Comparison of ENCODE assay signal across 16 cellular contexts in the genomic region with DNA sequence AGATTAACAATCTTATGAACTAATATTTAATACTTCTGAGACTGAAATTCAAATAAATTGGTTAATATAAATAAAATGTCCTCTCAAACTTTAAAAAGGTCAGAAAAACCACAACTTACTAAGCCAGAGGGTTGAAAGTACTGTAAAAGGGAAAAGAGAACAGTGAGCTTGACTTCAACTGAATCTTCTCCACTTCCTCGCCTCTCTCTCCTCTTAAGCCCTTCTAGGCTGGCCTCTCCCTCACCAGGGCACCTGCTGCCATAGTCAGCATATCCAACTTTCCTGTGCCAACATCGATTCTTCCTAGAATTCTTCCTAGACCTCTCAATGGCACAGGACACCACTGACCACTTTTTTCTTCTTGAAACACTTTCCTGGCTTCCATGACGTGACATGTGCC. TPM values are rescaled to one million over a fixed set of nuclear protein-coding genes. Genes with fewer than 3 reads are reported as not detected.
DNase-seq lines count a peak whose midpoint lies in the region; ATAC-seq and TF ChIP-seq lines count a peak whose summit lies in the region.
"Had no signal": no experiment of that assay in that cellular context is flagged by ENCODE, and none has a peak within 500 bp of the region (broad histone marks: within the 10 kb centered on the region; RNA-seq: fewer than 3 reads in every experiment).

No MANE protein-coding gene starts in this region.

- TF ChIP-seq CTCF in GM23338 (conservative IDR thresholded peaks at IDR 0.05; ENCODE audit: low read depth in 2 of 2): no peak
- TF ChIP-seq CTCF in MM.1S (IDR thresholded peaks at IDR 0.05; ENCODE audit: low read length): no peak

- H3K27me3 ChIP-seq in BLaER1 treated with 17β-estradiol and CSF1 and Interleukin-3, amounts not matched to agents 10 nM and 100 nM: no peaks in the 10 kb centered on the region
- H3K27me3 ChIP-seq in GM23338 (ENCODE audit: insufficient read depth): no peaks in the 10 kb centered on the region
- no peaks in the 10 kb centered on the region for H3K27me3 ChIP-seq in MM.1S (replicated peaks; ENCODE audit: insufficient read depth, low read length)
- H3K27me3 ChIP-seq in MG63: no peaks in the 10 kb centered on the region
- H3K27me3 ChIP-seq: BE2C, uterus had no signal

- H3K9me3 Mint-ChIP-seq in GM23338 (no peaks in the 10 kb centered on the region), memory B cell (no peaks in the 10 kb centered on the region)
- H3K9me3 Mint-ChIP-seq in activated CD4-positive, alpha-beta memory T cell treated with anti-CD3 and anti-CD28 coated beads, Interleukin-2, amount 10 ng/mL, durations not matched to agents 7 days and 5 days: no peaks in the 10 kb centered on the region
- H3K9me3 Mint-ChIP-seq: stimulated activated effector memory CD8-positive, alpha-beta T cell treated with anti-CD3 and anti-CD28 coated beads, Interleukin-12 subunit alpha, Interleukin-12 subunit beta, amount 100 ng/mL, for 72 hours had no signal

- H3K79me2 ChIP-seq in GM23338 (replicated peaks; ENCODE audit: insufficient read depth) (peaks cover 100% of the 10 kb centered on the region), MM.1S (ENCODE audit: low read length) (peaks cover 98% of the 10 kb centered on the region)

- CTCF ChIA-PET in activated CD4-positive, alpha-beta memory T cell treated with anti-CD3 and anti-CD28 coated beads, Interleukin-2, amount 10 ng/mL, durations not matched to agents 7 days and 5 days (lab: Charles Lee): no interaction called here

- DNase-seq in GM23338 (ENCODE audit: low spot score): no peak
- no peak for DNase-seq in activated CD4-positive, alpha-beta memory T cell treated with anti-CD3 and anti-CD28 coated beads, Interleukin-2, amount 10 ng/mL, durations not matched to agents 7 days and 5 days
- no peak for DNase-seq in memory B cell (ENCODE audit: low spot score in 2 of 2)
- DNase-seq in MM.1S: no peak
- no peak for DNase-seq in MG63
- DNase-seq: activated CD4-positive, alpha-beta T cell treated with anti-CD3 and anti-CD28 coated beads, Interleukin-2, amount 50 U/mL, for 48 hours; activated effector memory CD4-positive, alpha-beta T cell treated with anti-CD3 and anti-CD28 coated beads, Interleukin-2, amount 50 U/mL, for 16 hours; BE2C; central memory CD4-positive, alpha-beta T cell; NCI-H524; stimulated activated CD4-positive, alpha-beta T cell treated with anti-CD3 and anti-CD28 coated beads, Interleukin-4, amount 100 ng/mL, for 4 hours; uterus had no signal

- H3K27ac Mint-ChIP-seq in GM23338 (peak overlapping the region; percentile 21; the same call in 1 of the 2 replicates), memory B cell (peak overlapping the region; percentile 83)
- H3K27ac Mint-ChIP-seq in activated CD4-positive, alpha-beta memory T cell treated with anti-CD3 and anti-CD28 coated beads, Interleukin-2, amount 10 ng/mL, durations not matched to agents 7 days and 5 days: peak overlapping the region; percentile 42

- H3K36me3 ChIP-seq in BLaER1 treated with 17β-estradiol and CSF1 and Interleukin-3, amounts not matched to agents 10 nM and 100 nM: peaks cover 39 to 79% (median 59%) of the 10 kb centered on the region in 11 experiments
- H3K36me3 ChIP-seq in GM23338 (ENCODE audit: insufficient read depth) (no peaks in the 10 kb centered on the region; the same call in 1 of the 2 replicates), MM.1S (replicated peaks; ENCODE audit: insufficient read depth, low read length) (no peaks in the 10 kb centered on the region), MG63 (peaks cover 7% of the 10 kb centered on the region)
- H3K36me3 ChIP-seq: uterus had no signal

- H3K9me2 ChIP-seq in GM23338 (ENCODE audit: insufficient read depth) (no peaks in the 10 kb centered on the region), MM.1S (replicated peaks; ENCODE audit: insufficient read depth, low read length) (no peaks in the 10 kb centered on the region)

- H3K9ac ChIP-seq in BLaER1 treated with 17β-estradiol and CSF1 and Interleukin-3, amounts not matched to agents 10 nM and 100 nM: peak overlapping the region in 1 of 11 experiments; percentile 2; a peak in 1 of 22 replicates
- no peak overlapping the region for H3K9ac ChIP-seq in MM.1S (ENCODE audit: low read length)

- H3K4me1 ChIP-seq in BLaER1 treated with 17β-estradiol and CSF1 and Interleukin-3, amounts not matched to agents 10 nM and 100 nM: peaks cover 49 to 100% (median 76%) of the 10 kb centered on the region in 10 experiments
- H3K4me1 ChIP-seq in GM23338 (ENCODE audit: insufficient read depth): no peaks in the 10 kb centered on the region
- H3K4me1 ChIP-seq in MM.1S (ENCODE audit: low read length): peaks cover 34% of the 10 kb centered on the region
- H3K4me1 ChIP-seq: BE2C had no signal

- POLR2A ChIA-PET in activated CD4-positive, alpha-beta memory T cell treated with anti-CD3 and anti-CD28 coated beads, Interleukin-2, amount 10 ng/mL, durations not matched to agents 7 days and 5 days (lab: Charles Lee): interaction anchor here (0.8 to 3.5 kb wide), 5 partner anchors 8 to 51 kb away, joined by 3 to 21 read pairs (median 3); no protein-coding TSS in a partner anchor

- H3F3A ChIP-seq in GM23338 (replicated peaks; ENCODE audit: low read depth) (no peaks in the 10 kb centered on the region), MM.1S (ENCODE audit: insufficient read depth, low read length) (peaks cover 24% of the 10 kb centered on the region)

- no peak overlapping the region for H3K4me3 ChIP-seq in BLaER1 treated with 17β-estradiol and CSF1 and Interleukin-3, amounts not matched to agents 10 nM and 100 nM
- H3K4me3 ChIP-seq in GM23338: no peak overlapping the region
- H3K4me3 ChIP-seq in MM.1S (ENCODE audit: low read length): no peak overlapping the region
- no peak overlapping the region for H3K4me3 ChIP-seq in MG63
- H3K4me3 ChIP-seq: uterus had no signal

- H3K27me3 Mint-ChIP-seq in GM23338 (ENCODE audit: insufficient read depth, low read depth, poor library complexity) (peaks cover 2% of the 10 kb centered on the region), memory B cell (no peaks in the 10 kb centered on the region)
- no peaks in the 10 kb centered on the region for H3K27me3 Mint-ChIP-seq in activated CD4-positive, alpha-beta memory T cell treated with anti-CD3 and anti-CD28 coated beads, Interleukin-2, amount 10 ng/mL, durations not matched to agents 7 days and 5 days

- no peak for ATAC-seq in GM23338
- ATAC-seq in memory B cell (ENCODE audit: low read depth): no peak
- ATAC-seq in GM21528 (IDR thresholded peaks at IDR 0.05; ENCODE audit: low FRiP score, unreplicated experiment): no peak
- ATAC-seq in HG03175 (IDR thresholded peaks at IDR 0.05; ENCODE audit: unreplicated experiment): no peak
- ATAC-seq: stimulated activated effector memory CD8-positive, alpha-beta T cell treated with anti-CD3 and anti-CD28 coated beads, Interleukin-12 subunit alpha, Interleukin-12 subunit beta, amount 100 ng/mL, for 72 hours had no signal

- H3K36me3 Mint-ChIP-seq in GM23338 (ENCODE audit: low read depth): peaks cover 14% of the 10 kb centered on the region
- H3K36me3 Mint-ChIP-seq in activated CD4-positive, alpha-beta memory T cell treated with anti-CD3 and anti-CD28 coated beads, Interleukin-2, amount 10 ng/mL, durations not matched to agents 7 days and 5 days (ENCODE audit: low read depth): peaks cover 44% of the 10 kb centered on the region
- peaks cover 11% of the 10 kb centered on the region for H3K36me3 Mint-ChIP-seq in memory B cell

- no peaks in the 10 kb centered on the region for H3K9me3 ChIP-seq in BLaER1 treated with 17β-estradiol and CSF1 and Interleukin-3, amounts not matched to agents 10 nM and 100 nM (replicated peaks in 1 of 11)
- H3K9me3 ChIP-seq in MM.1S (replicated peaks; ENCODE audit: insufficient read depth, low read length): no peaks in the 10 kb centered on the region
- no peaks in the 10 kb centered on the region for H3K9me3 ChIP-seq in MG63
- H3K9me3 ChIP-seq: BE2C, uterus had no signal

- H4K20me1 ChIP-seq in BLaER1 treated with 17β-estradiol and CSF1 and Interleukin-3, amounts not matched to agents 10 nM and 100 nM: peaks cover 57 to 100% (median 94%) of the 10 kb centered on the region in 11 experiments; a peak in 21 of 22 replicates
- H4K20me1 ChIP-seq in GM23338 (replicated peaks; ENCODE audit: insufficient read depth) (peaks cover 24% of the 10 kb centered on the region), MM.1S (ENCODE audit: insufficient read depth, low read length) (peaks cover 19% of the 10 kb centered on the region)

- peak overlapping the region in 2 of 11 experiments; percentile 11 to 39; a peak in 2 of 22 replicates for H3K27ac ChIP-seq in BLaER1 treated with 17β-estradiol and CSF1 and Interleukin-3, amounts not matched to agents 10 nM and 100 nM
- H3K27ac ChIP-seq in GM23338 (ENCODE audit: low read depth) (no peak overlapping the region; the same call in 1 of the 2 replicates), MM.1S (ENCODE audit: low read length) (no peak overlapping the region)
- H3K27ac ChIP-seq: uterus had no signal

- no peak overlapping the region for H2AFZ ChIP-seq in GM23338
- H2AFZ ChIP-seq in MM.1S (ENCODE audit: low read length): no peak overlapping the region

- peak overlapping the region in 7 of 11 experiments; percentile 4 to 87 (median 40); a peak in 8 of 22 replicates for H3K4me2 ChIP-seq in BLaER1 treated with 17β-estradiol and CSF1 and Interleukin-3, amounts not matched to agents 10 nM and 100 nM
- H3K4me2 ChIP-seq in GM23338 (no peak overlapping the region), MM.1S (ENCODE audit: low read depth, low read length) (no peak overlapping the region)

- H3K4me3 Mint-ChIP-seq in GM23338 (no peak overlapping the region), memory B cell (no peak overlapping the region)
- H3K4me3 Mint-ChIP-seq in activated CD4-positive, alpha-beta memory T cell treated with anti-CD3 and anti-CD28 coated beads, Interleukin-2, amount 10 ng/mL, durations not matched to agents 7 days and 5 days: no peak overlapping the region
- H3K4me3 Mint-ChIP-seq: stimulated activated effector memory CD8-positive, alpha-beta T cell treated with anti-CD3 and anti-CD28 coated beads, Interleukin-12 subunit alpha, Interleukin-12 subunit beta, amount 100 ng/mL, for 72 hours had no signal

- H3K4me1 Mint-ChIP-seq in GM23338: peaks cover 10% of the 10 kb centered on the region; the same call in 2 of the 3 replicates
- peaks cover 71% of the 10 kb centered on the region for H3K4me1 Mint-ChIP-seq in activated CD4-positive, alpha-beta memory T cell treated with anti-CD3 and anti-CD28 coated beads, Interleukin-2, amount 10 ng/mL, durations not matched to agents 7 days and 5 days
- H3K4me1 Mint-ChIP-seq in memory B cell: peaks cover 42% of the 10 kb centered on the region

TF ChIP-seq in GM23338, 12 proteins besides CTCF, POLR2A, EP300 and RAD21 (continues in another document):
- TF ChIP-seq CREB1 (CRISPR knock-in tag; IDR thresholded peaks at IDR 0.05; ENCODE audit: low read depth) (no peak), ZNF331 (CRISPR knock-in tag; IDR thresholded peaks at IDR 0.05; ENCODE audit: low read depth) (no peak), ZNF114 (CRISPR knock-in tag; IDR thresholded peaks at IDR 0.05) (no peak), POLR2AphosphoS5 (IDR thresholded peaks at IDR 0.05; ENCODE audit: low read depth) (no peak)

RNA-seq across cellular contexts. Expression of gene GNA13, which starts 19.4 kb away (rescaled TPM):
- 88.1 and 95.5 TPM in 2 replicates for total RNA-seq in GM23338 (2014; rRNA removed; shearing (Covaris generic))
- 19.0 and 20.2 TPM in 2 replicates for polyA plus RNA-seq in GM23338 (2016; fragmentation: Nextera tagmentation; extraction: Ambion mirVana)
- total RNA-seq in activated CD4-positive, alpha-beta memory T cell treated with anti-CD3 and anti-CD28 coated beads, Interleukin-2, amount 10 ng/mL, durations not matched to agents 7 days and 5 days: 10 to 100 TPM; 95.1 TPM
- total RNA-seq in MG63 (2014; rRNA removed; shearing (Covaris generic); ENCODE audit: low replicate concordance): 22.7 and 42.2 TPM in 2 replicates

Comparison
In these comparisons a context has a peak if more than half of its experiments do, and no peak if none do; other contexts are left out.
1. H3K4me2 ChIP-seq: peak in BLaER1 treated with 17β-estradiol and CSF1 and Interleukin-3, amounts not matched to agents 10 nM and 100 nM (7 of 11); none in GM23338 (single experiment) and MM.1S (single experiment).
2. H3K27ac Mint-ChIP-seq: peak in every context shown above with its lines; median percentile 83 in memory B cell; 42 in activated CD4-positive, alpha-beta memory T cell treated with anti-CD3 and anti-CD28 coated beads, Interleukin-2, amount 10 ng/mL, durations not matched to agents 7 days and 5 days; 21 in GM23338.